1 cellular context compared by ENCODE assay signal in the genomic region with DNA sequence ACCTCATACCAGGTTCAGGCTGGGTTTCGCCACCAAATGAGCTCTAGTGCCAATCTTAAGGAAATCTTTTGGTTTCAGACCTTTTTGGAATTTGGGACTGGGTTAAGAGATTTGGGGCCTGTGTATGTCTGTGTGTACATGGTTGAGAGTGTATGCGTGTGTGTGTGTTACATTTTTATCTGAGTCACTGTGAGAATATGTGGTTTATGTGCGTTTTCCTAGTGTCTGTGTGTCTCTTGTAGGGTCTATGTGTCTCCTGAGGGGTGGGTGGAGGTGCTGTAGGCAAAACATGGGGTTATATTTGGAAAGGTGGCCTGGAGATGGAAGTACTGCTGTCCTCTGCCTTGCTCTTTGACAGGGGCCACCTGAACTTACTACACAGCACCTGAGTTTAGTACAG.
TF ChIP-seq lines count a peak whose summit lies in the region.

No MANE protein-coding gene starts in this region.

TF ChIP-seq in H1, 55 proteins besides CTCF, POLR2A, EP300 and RAD21:
- no peak for TF ChIP-seq KDM5A (IDR thresholded peaks at IDR 0.05; ENCODE audit: low read length)
